ENCODE assay signal across 8 cellular contexts in genomic region chr4:88378691-88379559, GRCh38. TPM values are rescaled to one million over a fixed set of nuclear protein-coding genes. Genes with fewer than 3 reads are reported as not detected.
DNase-seq lines count a peak whose midpoint lies in the region; TF ChIP-seq lines count a peak whose summit lies in the region.

HERC6 (plus strand) TSS chr4:88378852; CDS start chr4:88378922, 70 bp downstream.

- WGBS in suprapubic skin: 0% methylated on average over 31 of the region's 62 CpGs

- H3K27me3 ChIP-seq in suprapubic skin: no peaks in the 10 kb centered on the region

- no peak for TF ChIP-seq POLR2A in suprapubic skin (IDR thresholded peaks at IDR 0.05)

- no peaks in the 10 kb centered on the region for H3K36me3 ChIP-seq in suprapubic skin

- no peaks in the 10 kb centered on the region for H3K9me3 ChIP-seq in suprapubic skin

- no peak for TF ChIP-seq EP300 in suprapubic skin (IDR thresholded peaks at IDR 0.05)

- H3K4me3 ChIP-seq in suprapubic skin: peak within 1 kb of the TSS; percentile 99

- DNase-seq in G401 (ENCODE audit: low spot score) (peak; percentile 36), H4 (ENCODE audit: low spot score) (peak; percentile 95), SK-N-DZ (ENCODE audit: low spot score) (peak; percentile 56), glomerular endothelial cell (ENCODE audit: extremely low read depth, low read depth, low spot score) (peak; percentile 68), nucleus accumbens (lab: John Stamatoyannopoulos, UW) (peak in 55 of 56 donors; percentile 11 to 76 (median 59)), suprapubic skin (ENCODE audit: low spot score in 2 of 2) (peak; percentile 77 to 83)
- DNase-seq in activated naive CD4-positive, alpha-beta T cell treated with anti-CD3 and anti-CD28 coated beads, Interleukin-2, amount 50 U/mL, for 16 hours: peak; percentile 62

- H3K27ac ChIP-seq in suprapubic skin: peak within 1 kb of the TSS; percentile 91

- no peaks in the 10 kb centered on the region for H3K4me1 ChIP-seq in suprapubic skin

- peak; percentile 81 for TF ChIP-seq CTCF in LNCAP (IDR thresholded peaks at IDR 0.05)
- peak; percentile 33 to 73 for TF ChIP-seq CTCF in suprapubic skin (IDR thresholded peaks at IDR 0.05)

- in situ Hi-C loops in G401 (cut with HindIII; ENCODE audit: low sequenced_read_pairs): no loop called here

RNA-seq across cellular contexts. Expression of gene HERC6, which starts in this region (rescaled TPM):
- total RNA-seq in G401 (2014; rRNA removed; shearing (Covaris generic)): 5.5 and 6.5 TPM in 2 replicates
- 17.5 and 23.3 TPM in 2 replicates for total RNA-seq in H4 (2014; rRNA removed; shearing (Covaris generic))
- 0.88 TPM in 1 of 2 replicates, not detected in the other for polyA plus RNA-seq in SK-N-DZ (2014; cell fraction: cytosol; rRNA removed)
- polyA plus RNA-seq in SK-N-DZ (2014; cell fraction: nucleus; rRNA removed): not detected in 2 replicates
- 6.4 and 13.1 TPM in 2 replicates for total RNA-seq in glomerular endothelial cell
- total RNA-seq in suprapubic skin: 1 to 10 TPM; 2.7 to 7.9 (median 3.1) TPM

Comparison
In these comparisons a context has a peak if more than half of its experiments do, and no peak if none do; other contexts are left out.
1. Peak in every context shown above with its lines: DNase-seq, H3K4me3 ChIP-seq and H3K27ac ChIP-seq.
2. DNase-seq: peak in every context shown above with its lines; median percentile 95 in H4; 80 in suprapubic skin; 68 in glomerular endothelial cell; 62 in activated naive CD4-positive, alpha-beta T cell treated with anti-CD3 and anti-CD28 coated beads, Interleukin-2, amount 50 U/mL, for 16 hours; 59 in nucleus accumbens; 56 in SK-N-DZ; 36 in G401.